8 cellular contexts compared by ENCODE assay signal in the genomic region with DNA sequence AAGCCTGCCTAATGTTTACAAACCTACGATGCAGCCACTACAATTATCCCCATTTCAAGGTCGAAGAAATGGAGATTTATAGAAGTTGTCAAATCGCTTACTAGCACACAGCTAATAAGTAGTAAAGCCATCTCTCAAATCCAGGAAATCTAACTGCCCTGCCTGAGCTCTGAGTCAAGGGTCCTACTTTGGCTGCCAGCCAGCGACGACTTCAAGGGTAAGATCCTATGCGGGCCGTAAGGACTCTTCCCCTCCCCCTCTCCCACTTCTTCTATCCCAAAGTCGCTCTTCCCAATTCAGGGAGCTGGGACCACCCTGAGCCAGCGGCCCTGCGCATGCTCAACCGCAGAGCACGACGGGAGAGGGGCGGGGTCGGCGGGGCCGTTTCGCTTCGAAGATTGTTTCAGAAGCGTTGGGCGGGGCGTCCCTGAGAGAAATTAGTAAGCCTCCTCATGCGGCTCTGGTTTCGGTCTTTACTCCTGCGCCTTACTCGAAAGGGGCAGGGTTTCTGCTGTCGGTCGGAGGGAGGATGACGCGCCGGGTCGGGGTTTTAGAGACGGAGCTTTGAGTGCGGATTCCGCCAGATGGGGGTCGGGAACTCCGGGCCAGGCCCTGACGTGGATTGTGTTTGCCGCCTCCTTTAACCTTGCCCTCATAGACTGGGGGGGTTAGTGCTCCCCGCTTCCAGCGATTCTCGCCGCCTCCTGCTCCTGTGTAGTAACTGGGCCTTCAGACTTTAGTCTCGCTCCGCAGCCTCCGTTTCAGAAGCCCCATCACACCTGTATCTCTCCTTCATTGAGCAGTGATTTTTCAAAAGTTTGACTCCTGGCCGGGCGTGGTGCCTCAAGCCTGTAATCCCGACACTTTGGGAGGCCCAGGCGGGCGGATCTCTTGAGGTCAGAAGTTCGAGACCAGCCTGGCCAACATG. TPM values are rescaled to one million over a fixed set of nuclear protein-coding genes. Genes with fewer than 3 reads are reported as not detected.
DNase-seq lines count a peak whose midpoint lies in the region; ATAC-seq and TF ChIP-seq lines count a peak whose summit lies in the region.

A gene (plus strand): TSS at position 383 of the 928 bp plus-strand sequence. CDS start 14,603 bp downstream, outside the sequence.

- H3K27me3 ChIP-seq in prostate gland (replicated peaks; ENCODE audit: insufficient read depth), result no peaks in the 10 kb centered on the region

- peak; percentile 49 for TF ChIP-seq POLR2A in prostate gland (IDR thresholded peaks at IDR 0.05)

- ATAC-seq in HG02642 (IDR thresholded peaks at IDR 0.05; ENCODE audit: poor library complexity, unreplicated experiment), result peak; percentile 92
- ATAC-seq in left ventricle myocardium superior, result peak; percentile 98

- H3K27ac ChIP-seq in prostate gland, result peak within 1 kb of the TSS; percentile 88 to 94

- under 1% methylated on average over 52 of the region's 52 CpGs for WGBS in prostate gland

- intact Hi-C loops in left ventricle myocardium superior (cut with micrococcal nuclease), result no loop called here
- intact Hi-C loops in prostate gland (cut with DNase I), result no loop called here

- no peaks in the 10 kb centered on the region for H3K36me3 ChIP-seq in prostate gland

- peak within 1 kb of the TSS; percentile 70 for H3K4me3 ChIP-seq in GM12864 (ENCODE audit: low read depth, low read length)
- H3K4me3 ChIP-seq in prostate gland, result peak within 1 kb of the TSS; percentile 64 to 81

- DNase-seq in GM12864 (ENCODE audit: low read depth) (peak; percentile 84), NCI-H128 (lab: John Stamatoyannopoulos, UW; ENCODE audit: unreplicated experiment) (peak; percentile 83), T follicular helper cell (ENCODE audit: low read depth) (peak; percentile 70), amniotic stem cell (lab: John Stamatoyannopoulos, UW) (peak; percentile 81), left ventricle myocardium superior (peak; percentile 91), prostate gland (ENCODE audit: low spot score) (peak; percentile 77), ureter (ENCODE audit: low spot score) (peak; percentile 86)

- no peaks in the 10 kb centered on the region for H3K4me1 ChIP-seq in prostate gland (replicated peaks)

- TF ChIP-seq CTCF in GM12864 (IDR thresholded peaks at IDR 0.05; ENCODE audit: low read depth, low read length, missing control alignments) (no peak), prostate gland (IDR thresholded peaks at IDR 0.05) (no peak)

- H3K9me3 ChIP-seq in prostate gland, result no peaks in the 10 kb centered on the region

RNA-seq across cellular contexts. Expression of the gene that starts here (rescaled TPM):
- total RNA-seq in left ventricle myocardium superior, result 4.3 TPM
- 10 to 100 TPM; 12.0 to 31.5 TPM for total RNA-seq in prostate gland
- total RNA-seq in ureter, result 25.9 TPM

Comparison
In these comparisons a context has a peak if more than half of its experiments do, and no peak if none do; other contexts are left out.
1. Peak in every context shown above with its lines: DNase-seq, ATAC-seq, H3K4me3 ChIP-seq and H3K27ac ChIP-seq.